In the genomic region with DNA sequence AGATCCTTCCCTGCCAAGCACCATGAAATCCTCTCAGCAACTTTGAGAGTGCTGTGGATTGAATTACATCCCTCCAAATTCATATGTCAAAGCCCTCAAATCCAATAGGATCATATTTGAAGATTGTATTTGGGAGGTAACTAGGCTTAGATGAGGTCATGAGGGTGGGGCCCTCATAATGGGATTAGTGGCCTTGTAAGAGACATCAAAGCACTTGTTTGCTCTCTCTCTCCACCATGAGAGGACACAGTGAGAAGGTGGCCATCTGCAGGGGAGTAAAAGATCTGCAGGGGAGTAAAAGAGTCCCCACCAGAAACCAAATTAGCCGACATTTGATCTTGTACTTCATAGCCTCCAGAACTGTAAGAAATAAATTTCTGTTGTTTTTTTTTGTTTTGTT, we compare ENCODE assay signal across 26 cellular contexts.
DNase-seq lines count a peak whose midpoint lies in the region; ATAC-seq and TF ChIP-seq lines count a peak whose summit lies in the region.
"Had no signal": no experiment of that assay in that cellular context is flagged by ENCODE, and none has a peak within 500 bp of the region (broad histone marks: within the 10 kb centered on the region; RNA-seq: fewer than 3 reads in every experiment).

No MANE protein-coding gene starts in this region.

- H3K4me3 Mint-ChIP-seq in WTC11, result no peak overlapping the region
- no peak overlapping the region for H3K4me3 Mint-ChIP-seq in osteocyte (ENCODE audit: unreplicated experiment)
- H3K4me3 Mint-ChIP-seq: activated CD4-positive, alpha-beta memory T cell treated with anti-CD3 and anti-CD28 coated beads, Interleukin-2, amount 10 ng/mL, durations not matched to agents 7 days and 5 days; IgD-negative memory B cell; natural killer cell treated with Interleukin-12 subunit alpha and Interleukin-12 subunit beta and Interleukin-15 and Interleukin-18, amount 100 ng/mL, for 72 hours had no signal

- H3K27ac Mint-ChIP-seq in WTC11 (no peak overlapping the region), osteocyte (ENCODE audit: unreplicated experiment) (no peak overlapping the region)
- H3K27ac Mint-ChIP-seq: activated CD4-positive, alpha-beta memory T cell treated with anti-CD3 and anti-CD28 coated beads, Interleukin-2, amount 10 ng/mL, durations not matched to agents 7 days and 5 days; IgD-negative memory B cell; natural killer cell treated with Interleukin-12 subunit alpha and Interleukin-12 subunit beta and Interleukin-15 and Interleukin-18, amount 100 ng/mL, for 72 hours had no signal

- H3K9me3 Mint-ChIP-seq in WTC11 (peaks cover 21% of the 10 kb centered on the region), osteocyte (ENCODE audit: unreplicated experiment) (peaks cover 7% of the 10 kb centered on the region)

- H3K27me3 Mint-ChIP-seq in WTC11 (ENCODE audit: low read depth) (no peaks in the 10 kb centered on the region), osteocyte (ENCODE audit: unreplicated experiment) (no peaks in the 10 kb centered on the region)
- H3K27me3 Mint-ChIP-seq: activated CD4-positive, alpha-beta memory T cell treated with anti-CD3 and anti-CD28 coated beads, Interleukin-2, amount 10 ng/mL, durations not matched to agents 7 days and 5 days; IgD-negative memory B cell; natural killer cell treated with Interleukin-12 subunit alpha and Interleukin-12 subunit beta and Interleukin-15 and Interleukin-18, amount 100 ng/mL, for 72 hours had no signal

- H3K36me3 Mint-ChIP-seq in WTC11 (peaks cover 6% of the 10 kb centered on the region), osteocyte (ENCODE audit: unreplicated experiment) (no peaks in the 10 kb centered on the region)
- H3K36me3 Mint-ChIP-seq: activated naive CD4-positive, alpha-beta T cell treated with anti-CD3 and anti-CD28 coated beads, Interleukin-2, amount 50 U/mL, for 72 hours; IgD-negative memory B cell had no signal

- DNase-seq in NCI-H748 (lab: John Stamatoyannopoulos, UW; ENCODE audit: unreplicated experiment), result peak; percentile 15
- DNase-seq in NCI-H748 treated with DMSO at 0.1 percent for 48 hours (lab: John Stamatoyannopoulos, UW), result no peak
- peak; percentile 75 for DNase-seq in NCI-H524 treated with DMSO at 0.1 percent for 48 hours (lab: John Stamatoyannopoulos, UW)
- no peak for DNase-seq in WTC11 (ENCODE audit: low spot score)
- DNase-seq in activated gamma-delta T cell (lab: John Stamatoyannopoulos, UW), result no peak
- DNase-seq in osteocyte (ENCODE audit: extremely low spot score, unreplicated experiment), result no peak
- DNase-seq in activated naive CD4-positive, alpha-beta T cell treated with anti-CD3 and anti-CD28 coated beads, Interleukin-2, amount 50 U/mL, for 16 hours, result no peak
- DNase-seq: activated CD4-positive, alpha-beta memory T cell treated with anti-CD3 and anti-CD28 coated beads, Interleukin-2, amount 10 ng/mL, durations not matched to agents 7 days and 5 days; activated CD4-positive, CD25-positive, alpha-beta regulatory T cell treated with anti-CD3 and anti-CD28 coated beads, Interleukin-2, amount 50 U/mL, for 72 hours; activated CD8-positive, alpha-beta memory T cell treated with anti-CD3 and anti-CD28 coated beads, Interleukin-2, amount 50 U/mL, for 48 hours; BE2C; DMS79 treated with DMSO at 0.1 percent for 48 hours; effector CD8-positive, alpha-beta T cell; foreskin melanocyte; GOT3; heart right ventricle; mucosa of descending colon; NCI-H1417 treated with DMSO at 0.1 percent for 48 hours; small intestine; stimulated activated CD4-positive, alpha-beta T cell treated with anti-CD3 and anti-CD28 coated beads, Interleukin-1b, Interleukin-23, amount 100 ng/mL, for 48 hours; T-helper 1 cell; tibial artery had no signal

- ATAC-seq in WTC11 (peak; percentile 18; the same call in 1 of the 2 replicates), GM21390 (IDR thresholded peaks at IDR 0.05; ENCODE audit: unreplicated experiment) (no peak)
- ATAC-seq: activated naive CD4-positive, alpha-beta T cell treated with anti-CD3 and anti-CD28 coated beads, Interleukin-2, amount 50 U/mL, for 72 hours; heart right ventricle; mucosa of descending colon; natural killer cell treated with Interleukin-12 subunit alpha and Interleukin-12 subunit beta and Interleukin-15 and Interleukin-18, amount 100 ng/mL, for 72 hours had no signal

- CTCF ChIA-PET in WTC11 (lab: Charles Lee), result no interaction called here

- POLR2A ChIA-PET in WTC11 (lab: Charles Lee), result no interaction called here

- TF ChIP-seq CTCF in WTC11 (IDR thresholded peaks at IDR 0.05) (no peak), osteocyte (IDR thresholded peaks at IDR 0.05) (no peak)

- H3K4me1 Mint-ChIP-seq in WTC11 (no peaks in the 10 kb centered on the region), osteocyte (ENCODE audit: unreplicated experiment) (peaks cover 8% of the 10 kb centered on the region)
- H3K4me1 Mint-ChIP-seq: activated CD4-positive, alpha-beta memory T cell treated with anti-CD3 and anti-CD28 coated beads, Interleukin-2, amount 10 ng/mL, durations not matched to agents 7 days and 5 days; IgD-negative memory B cell had no signal

TF ChIP-seq in WTC11, 78 proteins besides CTCF, POLR2A, EP300 and RAD21:
- TF ChIP-seq, protein P1, sequence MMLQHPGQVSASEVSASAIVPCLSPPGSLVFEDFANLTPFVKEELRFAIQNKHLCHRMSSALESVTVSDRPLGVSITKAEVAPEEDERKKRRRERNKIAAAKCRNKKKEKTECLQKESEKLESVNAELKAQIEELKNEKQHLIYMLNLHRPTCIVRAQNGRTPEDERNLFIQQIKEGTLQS (CRISPR knock-in tag; conservative IDR thresholded peaks at IDR 0.05), result no peak
- no peak for TF ChIP-seq NFATC4 (CRISPR knock-in tag; IDR thresholded peaks at IDR 0.05)
- TF ChIP-seq FOXJ3 (CRISPR knock-in tag; IDR thresholded peaks at IDR 0.05; ENCODE audit: borderline replicate concordance), result no peak
- no peak for TF ChIP-seq GABPB1 (CRISPR knock-in tag; IDR thresholded peaks at IDR 0.05)
- TF ChIP-seq ZNF219 (CRISPR knock-in tag; IDR thresholded peaks at IDR 0.05; ENCODE audit: borderline replicate concordance), result no peak
- no peak for TF ChIP-seq NFE2L1 (CRISPR knock-in tag; IDR thresholded peaks at IDR 0.05)
- TF ChIP-seq ZNF138 (CRISPR knock-in tag; conservative IDR thresholded peaks at IDR 0.05), result no peak
- TF ChIP-seq CREB1 (CRISPR knock-in tag; IDR thresholded peaks at IDR 0.05), result no peak
- TF ChIP-seq, protein P2, sequence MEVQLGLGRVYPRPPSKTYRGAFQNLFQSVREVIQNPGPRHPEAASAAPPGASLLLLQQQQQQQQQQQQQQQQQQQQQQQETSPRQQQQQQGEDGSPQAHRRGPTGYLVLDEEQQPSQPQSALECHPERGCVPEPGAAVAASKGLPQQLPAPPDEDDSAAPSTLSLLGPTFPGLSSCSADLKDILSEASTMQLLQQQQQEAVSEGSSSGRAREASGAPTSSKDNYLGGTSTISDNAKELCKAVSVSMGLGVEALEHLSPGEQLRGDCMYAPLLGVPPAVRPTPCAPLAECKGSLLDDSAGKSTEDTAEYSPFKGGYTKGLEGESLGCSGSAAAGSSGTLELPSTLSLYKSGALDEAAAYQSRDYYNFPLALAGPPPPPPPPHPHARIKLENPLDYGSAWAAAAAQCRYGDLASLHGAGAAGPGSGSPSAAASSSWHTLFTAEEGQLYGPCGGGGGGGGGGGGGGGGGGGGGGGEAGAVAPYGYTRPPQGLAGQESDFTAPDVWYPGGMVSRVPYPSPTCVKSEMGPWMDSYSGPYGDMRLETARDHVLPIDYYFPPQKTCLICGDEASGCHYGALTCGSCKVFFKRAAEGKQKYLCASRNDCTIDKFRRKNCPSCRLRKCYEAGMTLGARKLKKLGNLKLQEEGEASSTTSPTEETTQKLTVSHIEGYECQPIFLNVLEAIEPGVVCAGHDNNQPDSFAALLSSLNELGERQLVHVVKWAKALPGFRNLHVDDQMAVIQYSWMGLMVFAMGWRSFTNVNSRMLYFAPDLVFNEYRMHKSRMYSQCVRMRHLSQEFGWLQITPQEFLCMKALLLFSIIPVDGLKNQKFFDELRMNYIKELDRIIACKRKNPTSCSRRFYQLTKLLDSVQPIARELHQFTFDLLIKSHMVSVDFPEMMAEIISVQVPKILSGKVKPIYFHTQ (CRISPR knock-in tag; IDR thresholded peaks at IDR 0.05), result no peak
- no peak for TF ChIP-seq ZNF232 (CRISPR knock-in tag; IDR thresholded peaks at IDR 0.05)
- TF ChIP-seq JUN (CRISPR knock-in tag; IDR thresholded peaks at IDR 0.05), result no peak
- TF ChIP-seq, protein P3, sequence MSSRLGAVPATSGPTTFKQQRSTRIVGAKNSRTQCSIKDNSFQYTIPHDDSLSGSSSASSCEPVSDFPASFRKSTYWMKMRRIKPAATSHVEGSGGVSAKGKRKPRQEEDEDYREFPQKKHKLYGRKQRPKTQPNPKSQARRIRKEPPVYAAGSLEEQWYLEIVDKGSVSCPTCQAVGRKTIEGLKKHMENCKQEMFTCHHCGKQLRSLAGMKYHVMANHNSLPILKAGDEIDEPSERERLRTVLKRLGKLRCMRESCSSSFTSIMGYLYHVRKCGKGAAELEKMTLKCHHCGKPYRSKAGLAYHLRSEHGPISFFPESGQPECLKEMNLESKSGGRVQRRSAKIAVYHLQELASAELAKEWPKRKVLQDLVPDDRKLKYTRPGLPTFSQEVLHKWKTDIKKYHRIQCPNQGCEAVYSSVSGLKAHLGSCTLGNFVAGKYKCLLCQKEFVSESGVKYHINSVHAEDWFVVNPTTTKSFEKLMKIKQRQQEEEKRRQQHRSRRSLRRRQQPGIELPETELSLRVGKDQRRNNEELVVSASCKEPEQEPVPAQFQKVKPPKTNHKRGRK (CRISPR knock-in tag; IDR thresholded peaks at IDR 0.05; ENCODE audit: borderline replicate concordance), result no peak
- TF ChIP-seq NR2C2 (CRISPR knock-in tag; IDR thresholded peaks at IDR 0.05), result no peak
- TF ChIP-seq ELF4 (CRISPR knock-in tag; IDR thresholded peaks at IDR 0.05; ENCODE audit: low read depth), result no peak
- TF ChIP-seq, protein P4, sequence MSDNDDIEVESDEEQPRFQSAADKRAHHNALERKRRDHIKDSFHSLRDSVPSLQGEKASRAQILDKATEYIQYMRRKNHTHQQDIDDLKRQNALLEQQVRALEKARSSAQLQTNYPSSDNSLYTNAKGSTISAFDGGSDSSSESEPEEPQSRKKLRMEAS (CRISPR knock-in tag; IDR thresholded peaks at IDR 0.05), result no peak

Comparison
In these comparisons a context has a peak if more than half of its experiments do, and no peak if none do; other contexts are left out.
1. DNase-seq: peak in NCI-H748 (single experiment) and NCI-H524 treated with DMSO at 0.1 percent for 48 hours (single experiment); none in NCI-H748 treated with DMSO at 0.1 percent for 48 hours (single experiment), WTC11 (single experiment), activated gamma-delta T cell (single experiment), osteocyte (single experiment) and activated naive CD4-positive, alpha-beta T cell treated with anti-CD3 and anti-CD28 coated beads, Interleukin-2, amount 50 U/mL, for 16 hours (single experiment).